In genomic region chr6:37499433-37500293, GRCh38 we compare ENCODE assay signal across 8 cellular contexts. TPM values are rescaled to one million over a fixed set of nuclear protein-coding genes. Genes with fewer than 3 reads are reported as not detected.
DNase-seq lines count a peak whose midpoint lies in the region; ATAC-seq and TF ChIP-seq lines count a peak whose summit lies in the region.

Gene CCDC167 (minus strand): TSS chr6:37499893. CDS start chr6:37499863, 30 bp downstream.

- no peaks in the 10 kb centered on the region for H3K27me3 Mint-ChIP-seq in T-helper 1 cell treated with Interleukin-12 subunit alpha and Interleukin-12 subunit beta and Interleukin-4 antibody, amounts not matched to agents 30 μg/mL and 1 μg/mL, for 36 hours (ENCODE audit: low read depth)
- no peaks in the 10 kb centered on the region for H3K27me3 Mint-ChIP-seq in progenitor cell of endocrine pancreas

- H3K9me3 ChIP-seq in upper lobe of right lung = no peaks in the 10 kb centered on the region

- H3K4me1 Mint-ChIP-seq in T-helper 1 cell treated with Interleukin-12 subunit alpha and Interleukin-12 subunit beta and Interleukin-4 antibody, amounts not matched to agents 30 μg/mL and 1 μg/mL, for 36 hours (ENCODE audit: low read depth) = peaks cover 47% of the 10 kb centered on the region
- peaks cover 11% of the 10 kb centered on the region for H3K4me1 Mint-ChIP-seq in progenitor cell of endocrine pancreas (ENCODE audit: low read depth)

- peak; percentile 90 for ATAC-seq in GM18498 (IDR thresholded peaks at IDR 0.05; ENCODE audit: unreplicated experiment)
- peak; percentile 84 for ATAC-seq in HG02938 (IDR thresholded peaks at IDR 0.05; ENCODE audit: unreplicated experiment)
- peak; percentile 99 for ATAC-seq in left cardiac atrium
- ATAC-seq in upper lobe of right lung = peak; percentile 99

- peaks cover 8% of the 10 kb centered on the region for H3K4me1 ChIP-seq in upper lobe of right lung

- peak within 1 kb of the TSS; percentile 81 for H3K4me3 ChIP-seq in upper lobe of right lung

- DNase-seq in NCI-H1694 treated with DMSO at 0.1 percent for 48 hours (lab: John Stamatoyannopoulos, UW) (peak; percentile 98), amniotic epithelial cell (ENCODE audit: low read depth) (peak; percentile 92), left cardiac atrium (peak; percentile 98), progenitor cell of endocrine pancreas (ENCODE audit: low spot score, unreplicated experiment) (peak; percentile 94), upper lobe of right lung (peak; percentile 97)

- H3K9me3 Mint-ChIP-seq in T-helper 1 cell treated with Interleukin-12 subunit alpha and Interleukin-12 subunit beta and Interleukin-4 antibody, amounts not matched to agents 30 μg/mL and 1 μg/mL, for 36 hours = no peaks in the 10 kb centered on the region
- H3K9me3 Mint-ChIP-seq in progenitor cell of endocrine pancreas (ENCODE audit: low read depth) = no peaks in the 10 kb centered on the region

- H3K27ac Mint-ChIP-seq in T-helper 1 cell treated with Interleukin-12 subunit alpha and Interleukin-12 subunit beta and Interleukin-4 antibody, amounts not matched to agents 30 μg/mL and 1 μg/mL, for 36 hours = peak within 1 kb of the TSS; percentile 94
- H3K27ac Mint-ChIP-seq in progenitor cell of endocrine pancreas = peak within 1 kb of the TSS; percentile 93

- peak within 1 kb of the TSS; percentile 12 for H3K27ac ChIP-seq in upper lobe of right lung

- intact Hi-C loops in left cardiac atrium (cut with DNase I) (no loop called here), upper lobe of right lung (cut with DNase I) (no loop called here)

- peaks cover 5% of the 10 kb centered on the region for H3K36me3 Mint-ChIP-seq in T-helper 1 cell treated with Interleukin-12 subunit alpha and Interleukin-12 subunit beta and Interleukin-4 antibody, amounts not matched to agents 30 μg/mL and 1 μg/mL, for 36 hours (ENCODE audit: low read depth)
- H3K36me3 Mint-ChIP-seq in progenitor cell of endocrine pancreas (ENCODE audit: insufficient read depth) = no peaks in the 10 kb centered on the region

- H3K27me3 ChIP-seq in upper lobe of right lung = no peaks in the 10 kb centered on the region

- no peak for TF ChIP-seq CTCF in progenitor cell of endocrine pancreas (IDR thresholded peaks at IDR 0.05; ENCODE audit: unreplicated experiment)
- TF ChIP-seq CTCF in upper lobe of right lung (IDR thresholded peaks at IDR 0.05) = no peak

- H3K36me3 ChIP-seq in upper lobe of right lung = no peaks in the 10 kb centered on the region

- H3K4me3 Mint-ChIP-seq in T-helper 1 cell treated with Interleukin-12 subunit alpha and Interleukin-12 subunit beta and Interleukin-4 antibody, amounts not matched to agents 30 μg/mL and 1 μg/mL, for 36 hours = peak within 1 kb of the TSS; percentile 94
- H3K4me3 Mint-ChIP-seq in progenitor cell of endocrine pancreas (ENCODE audit: low read depth) = peak within 1 kb of the TSS; percentile 96

RNA-seq across cellular contexts. Expression of gene CCDC167, which starts in this region (rescaled TPM):
- total RNA-seq in left cardiac atrium = 10 to 100 TPM; 19.5 to 28.7 TPM
- total RNA-seq in progenitor cell of endocrine pancreas = 44.1 and 44.9 TPM in 2 replicates
- 12.9 TPM for total RNA-seq in upper lobe of right lung

Comparison
In these comparisons a context has a peak if more than half of its experiments do, and no peak if none do; other contexts are left out.
1. Peak in every context shown above with its lines: DNase-seq, ATAC-seq, H3K4me3 ChIP-seq and H3K27ac ChIP-seq.